In the genomic region with DNA sequence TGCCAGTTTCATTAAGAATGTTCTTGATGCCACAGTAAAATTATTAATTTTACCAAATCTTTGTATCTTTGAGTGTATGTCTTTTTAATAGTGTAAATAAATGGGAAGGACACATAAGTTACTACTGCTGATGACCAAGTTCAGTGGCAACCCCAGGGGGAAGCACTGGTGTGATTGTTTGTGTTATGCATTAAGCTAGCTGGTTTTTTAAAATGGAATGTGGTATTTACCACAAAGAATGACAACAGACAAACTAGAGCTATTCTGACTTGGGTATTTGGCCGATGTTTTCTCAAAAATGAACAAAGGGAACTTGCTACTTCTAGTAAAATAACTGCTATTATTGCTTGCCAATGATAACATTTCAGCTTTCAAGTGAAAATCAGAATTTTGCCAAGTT, we compare ENCODE assay signal across 21 cellular contexts. TPM values are rescaled to one million over a fixed set of nuclear protein-coding genes. Genes with fewer than 3 reads are reported as not detected.
DNase-seq lines count a peak whose midpoint lies in the region; ATAC-seq, FAIRE-seq and TF ChIP-seq lines count a peak whose summit lies in the region.
"Had no signal": no experiment of that assay in that cellular context is flagged by ENCODE, and none has a peak within 500 bp of the region (broad histone marks: within the 10 kb centered on the region; RNA-seq: fewer than 3 reads in every experiment).

No MANE protein-coding gene starts in this region.

- H3K79me2 ChIP-seq in osteoblast (ENCODE audit: insufficient read depth, low read length), result no peaks in the 10 kb centered on the region

- 38 to 47% methylated on average over 1 of the region's 1 CpG for WGBS in pancreas, 2 donors

- intact Hi-C loops in pancreas (cut with DNase I), result loop anchor here in 2 of 3 donors (10.0 kb wide), 2 partner anchors 473 to 483 kb away; no protein-coding TSS in a partner anchor

- no peak overlapping the region for H3K27ac ChIP-seq in osteoblast (ENCODE audit: low read depth, low read length)
- H3K27ac ChIP-seq in pancreas, result no peak overlapping the region
- H3K27ac ChIP-seq: C4-2B had no signal

- peaks cover 16% of the 10 kb centered on the region for H3K27me3 ChIP-seq in osteoblast (ENCODE audit: insufficient read depth, low read length)
- H3K27me3 ChIP-seq in pancreas, result peaks cover 0 to 29% (median 2%) of the 10 kb centered on the region in 4 donors

- no peaks in the 10 kb centered on the region for H4K20me1 ChIP-seq in osteoblast (ENCODE audit: insufficient read depth, low read length)

- peak overlapping the region; percentile 84 for H3K4me2 ChIP-seq in osteoblast (ENCODE audit: insufficient read depth, low read length)
- H3K4me2 ChIP-seq: GM23338 had no signal

- no peak for TF ChIP-seq CTCF in astrocyte of the spinal cord (IDR thresholded peaks at IDR 0.05; ENCODE audit: low read depth, low read length)
- TF ChIP-seq CTCF in osteoblast (IDR thresholded peaks at IDR 0.05; ENCODE audit: extremely low read depth, low read depth, low read length), result no peak
- TF ChIP-seq CTCF in pancreas (IDR thresholded peaks at IDR 0.05), result no peak

- no peak overlapping the region for H2AFZ ChIP-seq in osteoblast (ENCODE audit: low read length)
- H2AFZ ChIP-seq: GM23338 had no signal

- no peak for ATAC-seq in HG03469 (IDR thresholded peaks at IDR 0.05; ENCODE audit: unreplicated experiment)
- ATAC-seq in pancreas, result no peak
- ATAC-seq: GM23338, HCT116, Right ventricle myocardium inferior had no signal

- no peak overlapping the region for H3K4me3 ChIP-seq in astrocyte of the spinal cord (ENCODE audit: low read depth, low read length)
- H3K4me3 ChIP-seq in osteoblast (ENCODE audit: insufficient read depth, low read length), result no peak overlapping the region
- H3K4me3 ChIP-seq in pancreas, result no peak overlapping the region
- H3K4me3 ChIP-seq: GM23338 had no signal

- in situ Hi-C loops in astrocyte of the spinal cord (cut with HindIII; ENCODE audit: low sequenced_read_pairs), result no loop called here

- H3K36me3 ChIP-seq in osteoblast (ENCODE audit: insufficient read depth, low read length) (no peaks in the 10 kb centered on the region), pancreas (no peaks in the 10 kb centered on the region)

- no peak for FAIRE-seq in pancreas (lab: Jason Lieb, UNC)
- FAIRE-seq: GM19239, RCC 7860 had no signal

- peak; percentile 65 for DNase-seq in GM04503 (ENCODE audit: low read depth)
- peak; percentile 50 for DNase-seq in astrocyte of the spinal cord (ENCODE audit: low read depth, low spot score)
- peak; percentile 69 for DNase-seq in fibroblast of peridontal ligament (ENCODE audit: extremely low read depth)
- DNase-seq in osteoblast (ENCODE audit: insufficient read length, low spot score, missing footprints), result peak; percentile 66
- DNase-seq in cerebellar cortex (ENCODE audit: low spot score), result no peak
- no peak for DNase-seq in Kasumi-1 (lab: John Stamatoyannopoulos, UW)
- no peak for DNase-seq in pancreas
- DNase-seq: AML-193; DMS79 treated with DMSO at 0.1 percent for 48 hours; NCI-H1694 treated with DMSO at 0.1 percent for 48 hours; NK-92 treated with Interleukin-12 subunit alpha and Interleukin-12 subunit beta, amount 100 ng/mL, for 24 hours had no signal

- H3K4me1 ChIP-seq in osteoblast (ENCODE audit: insufficient read depth, low read length), result peaks cover 37% of the 10 kb centered on the region
- H3K4me1 ChIP-seq in pancreas, result no peaks in the 10 kb centered on the region

- no peaks in the 10 kb centered on the region for H3K9me3 ChIP-seq in osteoblast (ENCODE audit: low read depth, low read length)
- H3K9me3 ChIP-seq in pancreas, result no peaks in the 10 kb centered on the region

RNA-seq across cellular contexts. Expression of a gene that starts 2.9 kb away (rescaled TPM):
- total RNA-seq in osteoblast (24.2 and 34.2 TPM in 2 replicates), pancreas (1 to 10 TPM in 1 of 6 donors, under 1 TPM in 5; 0.56 to 3.7 (median 0.80) TPM)
- under 1 TPM; 0.21 to 0.23 TPM for polyA plus RNA-seq in pancreas
- total RNA-seq: A673, G401, NCI-H460 had no signal

Comparison
In these comparisons a context has a peak if more than half of its experiments do, and no peak if none do; other contexts are left out.
1. DNase-seq: peak in GM04503 (single experiment), astrocyte of the spinal cord (single experiment), fibroblast of peridontal ligament (single experiment) and osteoblast (single experiment); none in cerebellar cortex (single experiment), Kasumi-1 (0 of 2) and pancreas (0 of 6).